29 cellular contexts compared by ENCODE assay signal in the genomic region with DNA sequence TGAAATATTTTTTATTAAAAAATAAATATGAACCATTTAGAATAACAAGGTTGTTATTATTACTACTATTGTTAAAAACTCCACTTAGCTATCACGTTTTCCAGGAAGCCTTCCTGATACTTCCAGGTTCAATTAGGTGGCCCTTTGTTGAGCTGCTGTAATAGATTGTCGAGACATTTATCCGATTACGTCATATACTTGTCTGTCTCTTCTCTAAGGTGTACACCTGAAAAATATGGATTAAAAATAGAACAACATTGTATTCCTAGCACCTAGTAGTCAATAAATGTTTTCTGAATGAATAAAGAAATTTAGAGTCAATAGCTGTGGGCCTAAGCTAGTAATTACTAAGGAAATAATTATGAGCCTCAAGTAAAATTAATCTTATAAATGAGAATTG.
"Had no signal": no experiment of that assay in that cellular context is flagged by ENCODE, and none has a peak within 500 bp of the region (broad histone marks: within the 10 kb centered on the region; RNA-seq: fewer than 3 reads in every experiment).

No MANE protein-coding gene starts in this region.

- H3K4me3 ChIP-seq: stomach, suprapubic skin, testis, thoracic aorta, thyroid gland, tibial artery, tibial nerve, transverse colon, upper lobe of left lung, upper lobe of right lung, uterus, vagina had no signal

- FAIRE-seq: urothelium cell line had no signal

- H3K4me1 Mint-ChIP-seq: stimulated activated effector memory CD8-positive, alpha-beta T cell treated with anti-CD3 and anti-CD28 coated beads, Interleukin-12 subunit alpha, Interleukin-12 subunit beta, amount 100 ng/mL, for 72 hours had no signal

- H3K27me3 Mint-ChIP-seq: stimulated activated memory B cell treated with anti-CD40 and anti-IgM and Interleukin-4, amounts not matched to agents 10 μg/mL and 1 μg/mL and 100 μg/mL, for 72 hours; stimulated activated naive CD8-positive, alpha-beta T cell treated with anti-CD3 and anti-CD28 coated beads, Interleukin-15, amount 100 ng/mL, for 72 hours had no signal

- H3K4me3 Mint-ChIP-seq: stimulated activated effector memory CD8-positive, alpha-beta T cell treated with anti-CD3 and anti-CD28 coated beads, Interleukin-12 subunit alpha, Interleukin-12 subunit beta, amount 100 ng/mL, for 72 hours; stimulated activated memory B cell treated with anti-CD40 and anti-IgM and Interleukin-4, amounts not matched to agents 10 μg/mL and 1 μg/mL and 100 μg/mL, for 72 hours; stimulated activated naive B cell treated with anti-CD40 and anti-IgM and Interleukin-4, amounts not matched to agents 10 μg/mL and 1 μg/mL and 100 μg/mL, for 72 hours; stimulated activated naive CD8-positive, alpha-beta T cell treated with anti-CD3 and anti-CD28 coated beads, Interleukin-15, amount 100 ng/mL, for 72 hours; stimulated activated naive CD8-positive, alpha-beta T cell treated with anti-CD3 and anti-CD28 coated beads, Interleukin-15, Interleukin-2, amounts not matched to agents 100 ng/mL and 50 ng/mL, for 24 hours; type B pancreatic cell had no signal

- H3K27ac Mint-ChIP-seq: stimulated activated effector memory CD8-positive, alpha-beta T cell treated with anti-CD3 and anti-CD28 coated beads, Interleukin-12 subunit alpha, Interleukin-12 subunit beta, amount 100 ng/mL, for 72 hours; stimulated activated memory B cell treated with anti-CD40 and anti-IgM and Interleukin-4, amounts not matched to agents 10 μg/mL and 1 μg/mL and 100 μg/mL, for 72 hours; stimulated activated naive B cell treated with anti-CD40 and anti-IgM and Interleukin-4, amounts not matched to agents 10 μg/mL and 1 μg/mL and 100 μg/mL, for 72 hours; stimulated activated naive CD8-positive, alpha-beta T cell treated with anti-CD3 and anti-CD28 coated beads, Interleukin-15, amount 100 ng/mL, for 72 hours; stimulated activated naive CD8-positive, alpha-beta T cell treated with anti-CD3 and anti-CD28 coated beads, Interleukin-15, Interleukin-2, amounts not matched to agents 100 ng/mL and 50 ng/mL, for 24 hours; type B pancreatic cell had no signal

- H3K27ac ChIP-seq: stomach, suprapubic skin, testis, thoracic aorta, thyroid gland, tibial artery, tibial nerve, transverse colon, upper lobe of left lung, upper lobe of right lung, uterus, vagina had no signal

- H3K36me3 Mint-ChIP-seq: stimulated activated effector memory CD8-positive, alpha-beta T cell treated with anti-CD3 and anti-CD28 coated beads, Interleukin-12 subunit alpha, Interleukin-12 subunit beta, amount 100 ng/mL, for 72 hours; stimulated activated memory B cell treated with anti-CD40 and anti-IgM and Interleukin-4, amounts not matched to agents 10 μg/mL and 1 μg/mL and 100 μg/mL, for 72 hours; stimulated activated naive B cell treated with anti-CD40 and anti-IgM and Interleukin-4, amounts not matched to agents 10 μg/mL and 1 μg/mL and 100 μg/mL, for 72 hours; type B pancreatic cell had no signal

- H3K36me3 ChIP-seq: stomach, suprapubic skin, thoracic aorta, thyroid gland, tibial artery, tibial nerve, transverse colon, upper lobe of left lung, upper lobe of right lung, uterus, vagina had no signal

- H3K9me3 Mint-ChIP-seq: stimulated activated effector memory CD8-positive, alpha-beta T cell treated with anti-CD3 and anti-CD28 coated beads, Interleukin-12 subunit alpha, Interleukin-12 subunit beta, amount 100 ng/mL, for 72 hours; stimulated activated naive CD8-positive, alpha-beta T cell treated with anti-CD3 and anti-CD28 coated beads, Interleukin-15, Interleukin-2, amounts not matched to agents 100 ng/mL and 50 ng/mL, for 24 hours; type B pancreatic cell had no signal

- H3K9me3 ChIP-seq: stomach, suprapubic skin, testis, thoracic aorta, thyroid gland, tibial artery, transverse colon, upper lobe of left lung, upper lobe of right lung, uterus, vagina had no signal

- DNase-seq: stimulated activated CD4-positive, alpha-beta T cell treated with anti-CD3 and anti-CD28 coated beads, Interleukin-2, amount 100 ng/mL, for 48 hours; stimulated activated CD4-positive, alpha-beta T cell treated with anti-CD3 and anti-CD28 coated beads, Interleukin-4, amount 100 ng/mL, for 1 hour; stimulated activated CD4-positive, alpha-beta T cell treated with anti-CD3 and anti-CD28 coated beads, Interleukin-4, amount 100 ng/mL, for 24 hours; stimulated activated CD4-positive, alpha-beta T cell treated with anti-CD3 and anti-CD28 coated beads, Interleukin-4, amount 100 ng/mL, for 4 hours; stimulated activated CD8-positive, alpha-beta memory T cell treated with anti-CD3 and anti-CD28 coated beads, Interleukin-4, amount 100 ng/mL, for 48 hours; stimulated activated naive B cell treated with anti-CD40 and anti-IgM and Interleukin-4, amounts not matched to agents 10 μg/mL and 1 μg/mL and 100 μg/mL, for 72 hours; stimulated activated naive CD4-positive, alpha-beta T cell; stimulated activated naive CD4-positive, alpha-beta T cell treated with Interleukin-2 at 50 U/mL for 16 hours; stimulated activated naive CD8-positive, alpha-beta T cell treated with anti-CD3 and anti-CD28 coated beads, Interleukin-15, amount 100 ng/mL, for 72 hours; stimulated activated naive CD8-positive, alpha-beta T cell treated with anti-CD3 and anti-CD28 coated beads, Interleukin-15, Interleukin-2, amounts not matched to agents 100 U/mL and 50 U/mL, for 24 hours; stomach; substantia nigra; testis; thyroid gland; tibial artery; transverse colon; trophoblast cell; upper lobe of left lung; upper lobe of right lung; uterus had no signal

- H3K4me1 ChIP-seq: testis, upper lobe of left lung, upper lobe of right lung, uterus had no signal

- H3K27me3 ChIP-seq: stomach, suprapubic skin, testis, thyroid gland, tibial artery, tibial nerve, transverse colon, upper lobe of left lung, upper lobe of right lung, uterus, vagina had no signal

- ATAC-seq: stimulated activated effector memory CD8-positive, alpha-beta T cell treated with anti-CD3 and anti-CD28 coated beads, Interleukin-12 subunit alpha, Interleukin-12 subunit beta, amount 100 ng/mL, for 72 hours; stimulated activated memory B cell treated with anti-CD40 and anti-IgM and Interleukin-4, amounts not matched to agents 10 μg/mL and 1 μg/mL and 100 μg/mL, for 72 hours; stimulated activated naive B cell treated with anti-CD40 and anti-IgM and Interleukin-4, amounts not matched to agents 10 μg/mL and 1 μg/mL and 100 μg/mL, for 72 hours; stimulated activated naive CD8-positive, alpha-beta T cell treated with anti-CD3 and anti-CD28 coated beads, Interleukin-15, amount 100 ng/mL, for 72 hours; stimulated activated naive CD8-positive, alpha-beta T cell treated with anti-CD3 and anti-CD28 coated beads, Interleukin-15, Interleukin-2, amounts not matched to agents 100 U/mL and 50 U/mL, for 24 hours; upper lobe of right lung had no signal
